Comparison of ENCODE assay signal across 29 cellular contexts in the genomic region with DNA sequence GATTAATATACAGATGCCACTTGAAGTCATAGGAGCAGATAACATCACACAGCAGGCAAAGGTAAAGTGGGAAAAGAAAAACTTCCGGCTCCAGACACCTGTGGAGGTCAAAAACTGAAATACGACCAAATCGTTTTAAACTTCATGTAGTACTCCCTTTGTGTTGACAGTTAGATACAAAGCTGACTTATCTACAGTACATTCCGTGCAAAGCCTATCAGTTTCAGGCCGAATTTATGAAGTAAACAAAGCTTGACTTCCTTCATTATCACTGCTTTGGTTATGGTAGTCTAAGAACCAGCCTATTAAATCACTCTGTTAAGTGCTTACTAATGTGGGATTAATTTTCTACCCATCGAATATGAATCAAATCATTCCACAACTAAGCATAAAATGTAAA.
"Had no signal": no experiment of that assay in that cellular context is flagged by ENCODE, and none has a peak within 500 bp of the region (broad histone marks: within the 10 kb centered on the region; RNA-seq: fewer than 3 reads in every experiment).

No MANE protein-coding gene starts in this region.

- H3K27ac ChIP-seq: colonic mucosa, epithelial cell of prostate, heart right ventricle, left lung, lower lobe of right lung, ovary, psoas muscle, sigmoid colon, spleen, tibial artery had no signal

- H3K9me3 Mint-ChIP-seq: endodermal cell; immature natural killer cell; natural killer cell; stimulated activated memory B cell treated with anti-CD40 and anti-IgM and Interleukin-4, amounts not matched to agents 10 μg/mL and 1 μg/mL and 100 μg/mL, for 72 hours; type B pancreatic cell had no signal

- H3K9me3 ChIP-seq: colonic mucosa, heart right ventricle, left lung, lower lobe of right lung, ovary, psoas muscle, sigmoid colon, testis, tibial artery had no signal

- H3K36me3 Mint-ChIP-seq: natural killer cell had no signal

- H3K27me3 Mint-ChIP-seq: dendritic cell treated with granulocyte-macrophage colony-stimulating factor and Interleukin-4, amounts not matched to agents 40 ng/mL and 50 ng/mL, for 4 days; stimulated activated memory B cell treated with anti-CD40 and anti-IgM and Interleukin-4, amounts not matched to agents 10 μg/mL and 1 μg/mL and 100 μg/mL, for 72 hours; type B pancreatic cell had no signal

- H3K4me1 ChIP-seq: colonic mucosa, left lung, lower lobe of right lung, psoas muscle, sigmoid colon, spleen, tibial artery had no signal

- H3K36me3 ChIP-seq: colonic mucosa, heart right ventricle, left lung, lower lobe of right lung, ovary, sigmoid colon, tibial artery had no signal

- H3K4me3 ChIP-seq: colonic mucosa, heart right ventricle, left lung, lower lobe of right lung, ovary, psoas muscle, sigmoid colon, spleen, testis, tibial artery had no signal

- DNase-seq: colonic mucosa; effector CD8-positive, alpha-beta T cell; endodermal cell; foreskin melanocyte; glutamatergic neuron; heart right ventricle; hippocampal formation; immature natural killer cell; islet precursor cell; left lung; lower lobe of right lung; natural killer cell; occipital lobe; ovary; posterior cingulate gyrus; psoas muscle; right cardiac atrium; sigmoid colon; spleen; stimulated activated CD4-positive, alpha-beta T cell treated with anti-CD3 and anti-CD28 coated beads, Interleukin-4, amount 100 ng/mL, for 4 hours; stimulated activated naive CD8-positive, alpha-beta T cell treated with anti-CD3 and anti-CD28 coated beads, Interleukin-15, Interleukin-2, amounts not matched to agents 100 U/mL and 50 U/mL, for 24 hours; substantia nigra; testis; tibial artery had no signal

- H3K27me3 ChIP-seq: colonic mucosa, heart right ventricle, left lung, ovary, sigmoid colon, spleen, testis, tibial artery had no signal

- H3K4me3 Mint-ChIP-seq: dendritic cell treated with granulocyte-macrophage colony-stimulating factor and Interleukin-4, amounts not matched to agents 40 ng/mL and 50 ng/mL, for 4 days; endodermal cell; immature natural killer cell; natural killer cell; stimulated activated memory B cell treated with anti-CD40 and anti-IgM and Interleukin-4, amounts not matched to agents 10 μg/mL and 1 μg/mL and 100 μg/mL, for 72 hours; type B pancreatic cell had no signal

- ATAC-seq: esophagus mucosa; left lung; lower lobe of right lung; natural killer cell; psoas muscle; stimulated activated memory B cell treated with anti-CD40 and anti-IgM and Interleukin-4, amounts not matched to agents 10 μg/mL and 1 μg/mL and 100 μg/mL, for 72 hours; stimulated activated naive CD8-positive, alpha-beta T cell treated with anti-CD3 and anti-CD28 coated beads, Interleukin-15, Interleukin-2, amounts not matched to agents 100 U/mL and 50 U/mL, for 24 hours had no signal

- H3K27ac Mint-ChIP-seq: dendritic cell treated with granulocyte-macrophage colony-stimulating factor and Interleukin-4, amounts not matched to agents 40 ng/mL and 50 ng/mL, for 4 days; endodermal cell; immature natural killer cell; natural killer cell; stimulated activated memory B cell treated with anti-CD40 and anti-IgM and Interleukin-4, amounts not matched to agents 10 μg/mL and 1 μg/mL and 100 μg/mL, for 72 hours; type B pancreatic cell had no signal
